8 cellular contexts compared by ENCODE assay signal in the genomic region with DNA sequence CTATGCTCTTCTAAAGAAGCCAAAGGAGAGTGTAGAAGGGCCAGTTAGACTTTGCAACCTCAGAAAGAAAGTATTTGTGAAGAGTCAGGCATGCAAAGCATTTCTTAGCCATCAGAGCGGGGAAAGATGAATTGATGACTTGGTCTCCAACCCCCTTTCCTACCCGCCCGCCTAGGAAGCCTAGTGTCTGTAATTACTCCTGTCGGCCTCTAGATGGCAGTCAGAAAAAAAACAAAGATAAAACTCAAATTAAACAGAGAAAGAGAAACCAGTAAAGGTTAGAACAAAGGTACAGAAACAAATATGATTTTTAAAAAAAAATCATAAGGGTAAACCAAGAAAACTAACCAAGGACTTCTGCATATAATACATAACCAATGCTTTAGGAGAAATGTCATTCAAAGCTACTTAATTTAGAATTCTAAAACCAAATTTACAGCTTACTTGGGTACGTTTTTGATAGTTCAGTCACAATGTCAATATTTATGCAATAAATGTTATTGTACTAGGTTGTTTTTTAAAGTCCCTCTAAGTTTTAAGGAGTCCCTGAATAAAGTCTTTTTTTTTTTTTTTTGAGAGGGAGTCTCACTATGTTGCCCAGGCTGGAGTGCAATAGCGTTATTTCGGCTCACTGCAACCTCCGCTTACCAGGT.
DNase-seq lines count a peak whose midpoint lies in the region; ATAC-seq and TF ChIP-seq lines count a peak whose summit lies in the region.

No MANE protein-coding gene starts in this region.

- no peaks in the 10 kb centered on the region for H3K27me3 ChIP-seq in WERI-Rb-1 (ENCODE audit: insufficient read depth, low read depth, severe bottlenecking)
- no peaks in the 10 kb centered on the region for H3K27me3 ChIP-seq in smooth muscle cell (ENCODE audit: low read depth)

- H3K9ac ChIP-seq in smooth muscle cell (ENCODE audit: low read depth), result no peak overlapping the region

- no peaks in the 10 kb centered on the region for H3K4me1 ChIP-seq in smooth muscle cell (ENCODE audit: low read depth)

- H4K20me1 ChIP-seq in smooth muscle cell (ENCODE audit: low read depth), result no peaks in the 10 kb centered on the region

- DNase-seq in AG10803 (ENCODE audit: low read depth), result peak; percentile 29
- no peak for DNase-seq in GM10266 (ENCODE audit: extremely low spot score)
- peak; percentile 33 for DNase-seq in Jurkat, Clone E6-1 (ENCODE audit: low read depth, low spot score)
- DNase-seq in WERI-Rb-1, result no peak
- no peak for DNase-seq in left ventricle myocardium superior
- DNase-seq in smooth muscle cell (lab: John Stamatoyannopoulos, UW; ENCODE audit: unreplicated experiment), result no peak
- DNase-seq in effector CD8-positive, alpha-beta T cell (lab: John Stamatoyannopoulos, UW), result no peak
- DNase-seq in GDM1 (lab: John Stamatoyannopoulos, UW), result no peak

- no peaks in the 10 kb centered on the region for H3K36me3 ChIP-seq in WERI-Rb-1
- H3K36me3 ChIP-seq in smooth muscle cell (ENCODE audit: low read depth), result no peaks in the 10 kb centered on the region

- no peak overlapping the region for H3K27ac ChIP-seq in WERI-Rb-1
- no peak overlapping the region for H3K27ac ChIP-seq in smooth muscle cell (ENCODE audit: low read depth)

- peak overlapping the region; percentile 36 for H3K4me2 ChIP-seq in smooth muscle cell

- H3K9me3 ChIP-seq in WERI-Rb-1 (ENCODE audit: severe bottlenecking) (no peaks in the 10 kb centered on the region), smooth muscle cell (replicated peaks; ENCODE audit: low read depth) (no peaks in the 10 kb centered on the region)

- no peaks in the 10 kb centered on the region for H3F3A ChIP-seq in smooth muscle cell (ENCODE audit: low read depth)

- no peak overlapping the region for H2AFZ ChIP-seq in smooth muscle cell (ENCODE audit: low read depth)

- 54% methylated on average over 8 of the region's 8 CpGs for WGBS in smooth muscle cell (ENCODE audit: low lambda C conversion rate)

- H3K79me2 ChIP-seq in smooth muscle cell (ENCODE audit: low read depth), result no peaks in the 10 kb centered on the region

- peak; percentile 33 for ATAC-seq in left ventricle myocardium superior

- peak; percentile 73 for TF ChIP-seq CTCF in AG10803 (conservative IDR thresholded peaks at IDR 0.05; ENCODE audit: low read length)
- TF ChIP-seq CTCF in GM10266 (IDR thresholded peaks at IDR 0.05; ENCODE audit: control insufficient read depth, insufficient read depth, low read depth, missing control alignments), result peak; percentile 71
- 0 out of 2 replicates have a peak, but pooled peaks have one; percentile 10 for TF ChIP-seq CTCF in WERI-Rb-1 (IDR thresholded peaks at IDR 0.05; ENCODE audit: low read depth, low read length)
- TF ChIP-seq CTCF in smooth muscle cell (IDR thresholded peaks at IDR 0.05; ENCODE audit: borderline replicate concordance, insufficient read depth, poor library complexity, severe bottlenecking), result peak; percentile 76

- H3K4me3 ChIP-seq in AG10803 (ENCODE audit: low read length) (no peak overlapping the region), WERI-Rb-1 (ENCODE audit: low read depth, low read length) (no peak overlapping the region), smooth muscle cell (no peak overlapping the region)
- H3K4me3 ChIP-seq in Jurkat, Clone E6-1 (ENCODE audit: low read length), result no peak overlapping the region

- intact Hi-C loops in left ventricle myocardium superior (cut with micrococcal nuclease), result no loop called here

Comparison
In these comparisons a context has a peak if more than half of its experiments do, and no peak if none do; other contexts are left out.
1. DNase-seq: peak in AG10803 (single experiment) and Jurkat, Clone E6-1 (single experiment); none in GM10266 (single experiment), WERI-Rb-1 (single experiment), left ventricle myocardium superior (single experiment), smooth muscle cell (single experiment), effector CD8-positive, alpha-beta T cell (single experiment) and GDM1 (single experiment).
2. CTCF ChIP-seq: peak in every context shown above with its lines; median percentile 76 in smooth muscle cell; 73 in AG10803; 71 in GM10266; 10 in WERI-Rb-1.